29 cellular contexts compared by ENCODE assay signal in the genomic region with DNA sequence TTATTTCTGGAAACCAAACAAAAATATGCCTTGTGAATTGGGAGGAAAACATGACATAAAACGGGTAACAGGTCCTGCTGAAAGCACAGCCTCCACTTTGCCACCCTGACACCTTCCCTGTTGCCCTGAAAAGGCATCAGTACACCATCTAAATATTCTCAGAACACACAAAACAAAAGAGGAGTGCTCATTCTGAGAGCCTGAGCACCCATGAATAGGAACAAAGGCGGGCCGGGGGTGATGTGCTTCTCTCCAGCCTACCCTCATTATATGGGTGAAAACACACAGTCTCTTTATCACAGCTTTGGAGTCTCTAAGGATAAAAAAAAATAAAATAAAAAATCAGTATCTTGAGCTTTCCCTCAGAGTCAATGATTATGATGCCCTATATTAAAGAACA. TPM values are rescaled to one million over a fixed set of nuclear protein-coding genes. Genes with fewer than 3 reads are reported as not detected.
"Had no signal": no experiment of that assay in that cellular context is flagged by ENCODE, and none has a peak within 500 bp of the region (broad histone marks: within the 10 kb centered on the region; RNA-seq: fewer than 3 reads in every experiment).

No MANE protein-coding gene starts in this region.

- H3K4me1 ChIP-seq: adrenal gland had no signal

- H3K36me3 ChIP-seq: adrenal gland, SJCRH30 had no signal

- H3K9me3 ChIP-seq: adrenal gland, body of pancreas, SJCRH30 had no signal

- H3K4me3 Mint-ChIP-seq: activated CD4-positive, alpha-beta memory T cell treated with anti-CD3 and anti-CD28 coated beads for 36 hours; activated CD4-positive, alpha-beta T cell treated with anti-CD3 and anti-CD28 coated beads, Interleukin-2, amount 10 ng/mL, durations not matched to agents 7 days and 5 days; activated naive CD4-positive, alpha-beta T cell treated with anti-CD3 and anti-CD28 coated beads for 36 hours; T-helper 1 cell treated with Interleukin-12 subunit alpha and Interleukin-12 subunit beta and Interleukin-4 antibody, amounts not matched to agents 30 μg/mL and 1 μg/mL, for 36 hours; T-helper 2 cell treated with Interferon-gamma antibody and Interleukin-4, amounts not matched to agents 5 μg/mL and 100 μg/mL, for 36 hours had no signal

- DNase-seq: activated CD4-positive, alpha-beta memory T cell treated with anti-CD3 and anti-CD28 coated beads for 36 hours; activated CD4-positive, alpha-beta T cell treated with anti-CD3 and anti-CD28 coated beads, Interleukin-2, amount 10 ng/mL, durations not matched to agents 7 days and 5 days; activated CD8-positive, alpha-beta memory T cell treated with anti-CD3 and anti-CD28 coated beads, Interleukin-2, amount 50 U/mL, for 4 hours; activated gamma-delta T cell treated with Interleukin-2 at 50 U/mL for 16 hours; activated naive CD4-positive, alpha-beta T cell treated with anti-CD3 and anti-CD28 coated beads for 36 hours; activated T-cell treated with anti-CD3 and anti-CD28 coated beads for 4 hours; activated T-cell treated with anti-CD3 and anti-CD28 coated beads, Interleukin-2, amount 50 U/mL, for 48 hours; adrenal gland; body of pancreas; caudate nucleus; cerebellar nuclear complex; Karpas-422; NCI-H1105; NCI-H1417 treated with DMSO at 0.1 percent for 48 hours; NCI-H187 treated with DMSO at 0.1 percent for 48 hours; NCI-H2081; NCI-H226; NCI-H524 treated with DMSO at 0.1 percent for 48 hours; SHP77; SJCRH30 had no signal

- H3K27me3 ChIP-seq: adrenal gland, body of pancreas, SJCRH30 had no signal

- H3K4me3 ChIP-seq: adrenal gland, body of pancreas, SJCRH30, SK-N-MC had no signal

- H3K27ac Mint-ChIP-seq: activated CD4-positive, alpha-beta memory T cell treated with anti-CD3 and anti-CD28 coated beads for 36 hours; activated CD4-positive, alpha-beta T cell treated with anti-CD3 and anti-CD28 coated beads, Interleukin-2, amount 10 ng/mL, durations not matched to agents 7 days and 5 days; activated naive CD4-positive, alpha-beta T cell treated with anti-CD3 and anti-CD28 coated beads for 36 hours; activated naive CD4-positive, alpha-beta T cell treated with anti-CD3 and anti-CD28 coated beads, Interleukin-2, amount 50 U/mL, for 72 hours; T-helper 1 cell treated with Interleukin-12 subunit alpha and Interleukin-12 subunit beta and Interleukin-4 antibody, amounts not matched to agents 30 μg/mL and 1 μg/mL, for 36 hours; T-helper 2 cell treated with Interferon-gamma antibody and Interleukin-4, amounts not matched to agents 5 μg/mL and 100 μg/mL, for 36 hours had no signal

- FAIRE-seq: astrocyte, bronchial epithelial cell, TTC549 had no signal

- H3K36me3 Mint-ChIP-seq: activated CD4-positive, alpha-beta memory T cell treated with anti-CD3 and anti-CD28 coated beads for 36 hours; activated naive CD4-positive, alpha-beta T cell treated with anti-CD3 and anti-CD28 coated beads, Interleukin-2, amount 50 U/mL, for 72 hours had no signal

- H3K9me3 Mint-ChIP-seq: activated CD4-positive, alpha-beta memory T cell treated with anti-CD3 and anti-CD28 coated beads for 36 hours; activated CD4-positive, alpha-beta T cell treated with anti-CD3 and anti-CD28 coated beads, Interleukin-2, amount 10 ng/mL, durations not matched to agents 7 days and 5 days; activated naive CD4-positive, alpha-beta T cell treated with anti-CD3 and anti-CD28 coated beads for 36 hours; activated naive CD4-positive, alpha-beta T cell treated with anti-CD3 and anti-CD28 coated beads, Interleukin-2, amount 50 U/mL, for 72 hours; T-helper 1 cell treated with Interleukin-12 subunit alpha and Interleukin-12 subunit beta and Interleukin-4 antibody, amounts not matched to agents 30 μg/mL and 1 μg/mL, for 36 hours; T-helper 2 cell treated with Interferon-gamma antibody and Interleukin-4, amounts not matched to agents 5 μg/mL and 100 μg/mL, for 36 hours had no signal

- ATAC-seq: Panc1 had no signal

- H3K27ac ChIP-seq: adrenal gland, body of pancreas, SJCRH30, SK-N-MC had no signal

- H3K4me1 Mint-ChIP-seq: activated CD4-positive, alpha-beta T cell treated with anti-CD3 and anti-CD28 coated beads, Interleukin-2, amount 10 ng/mL, durations not matched to agents 7 days and 5 days had no signal

RNA-seq across cellular contexts. Expression of a gene that starts 19.7 kb away (rescaled TPM):
- total RNA-seq: activated CD4-positive, alpha-beta memory T cell treated with anti-CD3 and anti-CD28 coated beads for 36 hours; bronchial epithelial cell; NCI-H460 had no signal
